ENCODE assay signal across 26 cellular contexts in genomic region chr7:94832051-94832450, GRCh38.
DNase-seq lines count a peak whose midpoint lies in the region; ATAC-seq, FAIRE-seq and TF ChIP-seq lines count a peak whose summit lies in the region.
"Had no signal": no experiment of that assay in that cellular context is flagged by ENCODE, and none has a peak within 500 bp of the region (broad histone marks: within the 10 kb centered on the region; RNA-seq: fewer than 3 reads in every experiment).

No MANE protein-coding gene starts in this region.

- H3K27ac ChIP-seq in PC-3 (ENCODE audit: low read length), result no peak overlapping the region
- H3K27ac ChIP-seq: GM23248, HL-60 had no signal

- CTCF ChIA-PET in PC-3 (lab: Charles Lee), result no interaction called here

- no peak overlapping the region for H3K9ac ChIP-seq in PC-3 (ENCODE audit: low read length)
- H3K9ac ChIP-seq: GM23248 had no signal

- TF ChIP-seq CTCF in PC-3 (conservative IDR thresholded peaks at IDR 0.05; ENCODE audit: low read depth, low read length), result no peak

- peaks cover 8% of the 10 kb centered on the region for H3K4me1 ChIP-seq in PC-3 (ENCODE audit: insufficient read depth, low read length)
- peaks cover 6% of the 10 kb centered on the region; the same call in 1 of the 2 replicates for H3K4me1 ChIP-seq in HAP-1
- H3K4me1 ChIP-seq: BE2C had no signal

- no peaks in the 10 kb centered on the region for H3K79me2 ChIP-seq in PC-3 (ENCODE audit: low read length)

- no peak for DNase-seq in H54 (ENCODE audit: insufficient read length, low spot score)
- peak; percentile 28 for DNase-seq in PC-3
- peak; percentile 2 for DNase-seq in dermis blood vessel endothelial cell
- peak; percentile 26 for DNase-seq in kidney tubule cell (ENCODE audit: low spot score)
- DNase-seq in HAP-1 (ENCODE audit: low spot score in 2 of 2), result no peak
- no peak for DNase-seq in Right ventricle myocardium inferior (ENCODE audit: missing footprints)
- DNase-seq: ACHN; BE2C; C1 segment of cervical spinal cord; CD4-positive, CD25-positive, alpha-beta regulatory T cell; CD8-positive, alpha-beta memory T cell; COR-L47; DMS 273 treated with DMSO at 0.1 percent for 48 hours; DMS53; DND-41; EL; GM23248; H7; KBM-7 had no signal

- POLR2A ChIA-PET in PC-3 (lab: Charles Lee; ENCODE audit: unreplicated experiment), result no interaction called here

- no peak overlapping the region for H2AFZ ChIP-seq in PC-3 (ENCODE audit: low read length)
- H2AFZ ChIP-seq: GM23248 had no signal

- H3K27me3 ChIP-seq in PC-3 (ENCODE audit: low read length), result no peaks in the 10 kb centered on the region
- no peaks in the 10 kb centered on the region for H3K27me3 ChIP-seq in HAP-1 (ENCODE audit: low read depth)
- H3K27me3 ChIP-seq: BE2C had no signal

- in situ Hi-C loops in HAP-1 (cut with MboI; ENCODE audit: low sequenced_read_pairs), result no loop called here

- H3K4me3 ChIP-seq in PC-3 (ENCODE audit: low read length) (no peak overlapping the region), HAP-1 (no peak overlapping the region)
- H3K4me3 ChIP-seq: GM23248 had no signal

- H3K9me3 ChIP-seq in PC-3 (ENCODE audit: low read length) (no peaks in the 10 kb centered on the region), HAP-1 (peaks cover 7% of the 10 kb centered on the region; the same call in 1 of the 2 replicates)
- H3K9me3 ChIP-seq: BE2C had no signal

- H3K36me3 ChIP-seq in PC-3 (ENCODE audit: low read depth, low read length) (no peaks in the 10 kb centered on the region), HAP-1 (replicated peaks) (no peaks in the 10 kb centered on the region)
- H3K36me3 ChIP-seq: BE2C had no signal

- ATAC-seq in PC-3 (peak; percentile 40), Right ventricle myocardium inferior (no peak), HG03097 (IDR thresholded peaks at IDR 0.05; ENCODE audit: low FRiP score, unreplicated experiment) (no peak)
- ATAC-seq: HepG2 had no signal

- no peaks in the 10 kb centered on the region for H3F3A ChIP-seq in PC-3 (ENCODE audit: low read length, unreplicated experiment)

- no TSS peak for BruUV-seq in PC-3 (replicated peaks; lab: Mats Ljungman, UMichigan)

- H3K4me2 ChIP-seq in PC-3 (ENCODE audit: low read length), result no peak overlapping the region

- H3K9me2 ChIP-seq in PC-3 (replicated peaks; ENCODE audit: low read length), result no peaks in the 10 kb centered on the region

- intact Hi-C loops in PC-3 (cut with micrococcal nuclease), result no loop called here
- intact Hi-C loops in Right ventricle myocardium inferior (cut with DNase I), result no loop called here

- no peak for TF ChIP-seq POLR2A in H54 (IDR thresholded peaks at IDR 0.05; ENCODE audit: low read depth, low read length)

- FAIRE-seq in H54 (lab: Jason Lieb, UNC), result peak; percentile 45
- FAIRE-seq: A204.1, G401.6, GM12891, GM19239, HepG2 had no signal

- H4K20me1 ChIP-seq in PC-3 (ENCODE audit: low read length), result no peaks in the 10 kb centered on the region

Comparison
In these comparisons a context has a peak if more than half of its experiments do, and no peak if none do; other contexts are left out.
1. DNase-seq: peak in PC-3 (single experiment), dermis blood vessel endothelial cell (single experiment) and kidney tubule cell (single experiment); none in H54 (single experiment), HAP-1 (0 of 2) and Right ventricle myocardium inferior (single experiment).